In the genomic region with DNA sequence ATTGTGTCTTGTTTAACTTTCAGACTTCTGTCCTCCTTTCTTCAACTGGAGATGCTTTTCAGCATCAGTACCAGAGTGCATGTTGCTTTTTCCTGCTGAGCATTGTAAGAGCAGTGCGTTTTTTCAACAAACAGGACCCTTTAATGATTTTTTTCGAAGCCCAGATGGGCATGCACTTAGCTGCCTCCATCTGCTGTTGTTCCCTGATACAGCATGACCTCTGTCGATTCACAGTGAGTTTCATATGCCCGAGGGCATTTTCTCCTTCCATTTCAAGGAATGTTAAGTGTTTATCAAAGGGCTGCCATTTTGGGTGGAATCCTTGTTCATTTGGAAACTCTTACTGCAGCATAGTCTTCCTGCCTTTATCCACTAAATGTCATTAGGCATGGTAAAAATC, we compare ENCODE assay signal across 14 cellular contexts.
A peak's percentile ranks its signal among the peaks of the same experiment; 100 is the strongest.
DNase-seq lines count a peak whose midpoint lies in the region; ATAC-seq and TF ChIP-seq lines count a peak whose summit lies in the region.
"Had no signal": no experiment of that assay in that cellular context is flagged by ENCODE, and none has a peak within 500 bp of the region (broad histone marks: within the 10 kb centered on the region; RNA-seq: fewer than 3 reads in every experiment).

No MANE protein-coding gene starts in this region.

- peak overlapping the region; percentile 84 for H3K4me3 Mint-ChIP-seq in glutamatergic neuron (ENCODE audit: unreplicated experiment)
- H3K4me3 Mint-ChIP-seq in stimulated activated naive CD8-positive, alpha-beta T cell treated with anti-CD3 and anti-CD28 coated beads, Interleukin-15, amount 100 ng/mL, for 72 hours, result no peak overlapping the region
- H3K4me3 Mint-ChIP-seq: CD4-positive, alpha-beta memory T cell had no signal

- no peaks in the 10 kb centered on the region for H3K36me3 ChIP-seq in adrenal gland (replicated peaks in 1 of 2)
- H3K36me3 ChIP-seq: BE2C had no signal

- intact Hi-C loops in adrenal gland (cut with DNase I), result no loop called here

- TF ChIP-seq POLR2A in adrenal gland (IDR thresholded peaks at IDR 0.05), result no peak

- H3K9me3 Mint-ChIP-seq in glutamatergic neuron (ENCODE audit: unreplicated experiment), result peaks cover 7% of the 10 kb centered on the region
- peaks cover 3 to 7% of the 10 kb centered on the region in 2 donors for H3K9me3 Mint-ChIP-seq in stimulated activated naive CD8-positive, alpha-beta T cell treated with anti-CD3 and anti-CD28 coated beads, Interleukin-15, amount 100 ng/mL, for 72 hours

- DNase-seq in ELF-1 (ENCODE audit: low read depth, low spot score) (peak; percentile 12), NCI-H1694 treated with DMSO at 0.1 percent for 48 hours (lab: John Stamatoyannopoulos, UW) (peak; percentile 53), NCI-H524 treated with DMSO at 0.1 percent for 48 hours (lab: John Stamatoyannopoulos, UW) (peak; percentile 34), glutamatergic neuron (peak; percentile 55), adrenal gland (no peak), putamen (ENCODE audit: low spot score) (no peak)
- DNase-seq in activated CD8-positive, alpha-beta memory T cell treated with anti-CD3 and anti-CD28 coated beads, Interleukin-2, amount 50 U/mL, for 48 hours, result no peak
- DNase-seq in stimulated activated naive CD8-positive, alpha-beta T cell treated with anti-CD3 and anti-CD28 coated beads, Interleukin-15, amount 100 ng/mL, for 72 hours, result no peak
- DNase-seq: BE2C; CD4-positive, alpha-beta memory T cell; H7 had no signal

- H3K4me1 Mint-ChIP-seq in glutamatergic neuron (ENCODE audit: low read depth, unreplicated experiment), result peaks cover 33% of the 10 kb centered on the region
- H3K4me1 Mint-ChIP-seq in stimulated activated naive CD8-positive, alpha-beta T cell treated with anti-CD3 and anti-CD28 coated beads, Interleukin-15, amount 100 ng/mL, for 72 hours, result no peaks in the 10 kb centered on the region
- H3K4me1 Mint-ChIP-seq: CD4-positive, alpha-beta memory T cell had no signal

- no peak overlapping the region for H3K27ac ChIP-seq in adrenal gland
- H3K27ac ChIP-seq: A549, C4-2B, HL-60 had no signal

- no peaks in the 10 kb centered on the region for H3K4me1 ChIP-seq in adrenal gland (replicated peaks in 1 of 2)
- H3K4me1 ChIP-seq: A549, BE2C had no signal

- peaks cover 5% of the 10 kb centered on the region for H3K36me3 Mint-ChIP-seq in glutamatergic neuron (ENCODE audit: unreplicated experiment)
- H3K36me3 Mint-ChIP-seq: CD4-positive, alpha-beta memory T cell had no signal

- H3K4me3 ChIP-seq in adrenal gland, result no peak overlapping the region
- H3K4me3 ChIP-seq: A549 had no signal

- ATAC-seq in stimulated activated naive CD8-positive, alpha-beta T cell treated with anti-CD3 and anti-CD28 coated beads, Interleukin-15, amount 100 ng/mL, for 72 hours, result no peak
- ATAC-seq: A549 had no signal

- H3K27me3 ChIP-seq in adrenal gland, result no peaks in the 10 kb centered on the region
- H3K27me3 ChIP-seq: BE2C had no signal

- H3K9me3 ChIP-seq in adrenal gland (replicated peaks in 1 of 3), result no peaks in the 10 kb centered on the region
- H3K9me3 ChIP-seq: A549, BE2C had no signal

- TF ChIP-seq CTCF in glutamatergic neuron (IDR thresholded peaks at IDR 0.05; ENCODE audit: partially characterized antibody, unreplicated experiment) (no peak), adrenal gland (IDR thresholded peaks at IDR 0.05) (no peak)

- H3K27me3 Mint-ChIP-seq in glutamatergic neuron (ENCODE audit: unreplicated experiment), result peaks cover 6% of the 10 kb centered on the region
- H3K27me3 Mint-ChIP-seq in stimulated activated naive CD8-positive, alpha-beta T cell treated with anti-CD3 and anti-CD28 coated beads, Interleukin-15, amount 100 ng/mL, for 72 hours, result no peaks in the 10 kb centered on the region

- peak overlapping the region; percentile 96 for H3K27ac Mint-ChIP-seq in glutamatergic neuron (ENCODE audit: unreplicated experiment)
- peak overlapping the region in 1 of 2 donors; percentile 21 for H3K27ac Mint-ChIP-seq in stimulated activated naive CD8-positive, alpha-beta T cell treated with anti-CD3 and anti-CD28 coated beads, Interleukin-15, amount 100 ng/mL, for 72 hours
- H3K27ac Mint-ChIP-seq: CD4-positive, alpha-beta memory T cell had no signal

- WGBS in adrenal gland, 4 donors, result 62 to 70% (median 68%) methylated on average over 4 of the region's 4 CpGs

Comparison
In these comparisons a context has a peak if more than half of its experiments do, and no peak if none do; other contexts are left out.
1. DNase-seq: peak in ELF-1 (single experiment), NCI-H1694 treated with DMSO at 0.1 percent for 48 hours (single experiment), NCI-H524 treated with DMSO at 0.1 percent for 48 hours (single experiment) and glutamatergic neuron (single experiment); none in activated CD8-positive, alpha-beta memory T cell treated with anti-CD3 and anti-CD28 coated beads, Interleukin-2, amount 50 U/mL, for 48 hours (single experiment), adrenal gland (0 of 7), stimulated activated naive CD8-positive, alpha-beta T cell treated with anti-CD3 and anti-CD28 coated beads, Interleukin-15, amount 100 ng/mL, for 72 hours (0 of 2) and putamen (single experiment).